20 cellular contexts compared by ENCODE assay signal in genomic region chr11:75491465-75491864, GRCh38. TPM values are rescaled to one million over a fixed set of nuclear protein-coding genes. Genes with fewer than 3 reads are reported as not detected.
A peak's percentile ranks its signal among the peaks of the same experiment; 100 is the strongest.
DNase-seq lines count a peak whose midpoint lies in the region; ATAC-seq and TF ChIP-seq lines count a peak whose summit lies in the region.
"Had no signal": no experiment of that assay in that cellular context is flagged by ENCODE, and none has a peak within 500 bp of the region (broad histone marks: within the 10 kb centered on the region; RNA-seq: fewer than 3 reads in every experiment).

No MANE protein-coding gene starts in this region.

- DNase-seq in activated T-cell treated with anti-CD3 and anti-CD28 coated beads, Interleukin-2, amount 50 U/mL, for 72 hours, result no peak
- DNase-seq in activated T-cell treated with anti-CD3 and anti-CD28 coated beads for 4 hours (no peak), trophoblast cell (no peak), GM10266 (ENCODE audit: extremely low spot score) (no peak), NCI-H2081 (lab: John Stamatoyannopoulos, UW) (no peak), cerebellum (ENCODE audit: low spot score) (no peak)
- no peak for DNase-seq in activated CD8-positive, alpha-beta T cell treated with anti-CD3 and anti-CD28 coated beads, Interleukin-2, amount 10 ng/mL, durations not matched to agents 7 days and 5 days
- DNase-seq: ACHN, DMS79, NCI-H1092, NCI-H1694, NCI-H2171, NCI-H446 treated with DMSO at 0.1 percent for 48 hours, NCI-H748 treated with DMSO at 0.1 percent for 48 hours, SHP77 had no signal

- no peak overlapping the region for H3K9ac ChIP-seq in trophoblast cell (ENCODE audit: low read length)

- no peak overlapping the region for H2BK12ac ChIP-seq in trophoblast cell (ENCODE audit: low read length)

- peaks cover 13% of the 10 kb centered on the region for H3K79me1 ChIP-seq in trophoblast cell (ENCODE audit: low read length)

- no peak overlapping the region for H2BK120ac ChIP-seq in trophoblast cell (ENCODE audit: insufficient read depth, low read length, poor library complexity)

- H3K4me3 ChIP-seq in trophoblast cell (ENCODE audit: low read depth, low read length), result no peak overlapping the region
- H3K4me3 ChIP-seq: GM23338 had no signal

- peak overlapping the region; percentile 26 for H3K27ac ChIP-seq in KOPT-K1 (ENCODE audit: low read depth, low read length, poor library complexity, severe bottlenecking)
- no peak overlapping the region for H3K27ac ChIP-seq in trophoblast cell (ENCODE audit: low read depth, low read length)

- H3K36me3 ChIP-seq in KOPT-K1 (ENCODE audit: insufficient read depth, low read length) (0 out of 2 replicates have a peak, but pooled peaks cover 3% of the 10 kb centered on the region), trophoblast cell (ENCODE audit: control insufficient read depth in 1 of 2, insufficient read depth in 2 of 2, low read length in 2 of 2) (no peaks in the 10 kb centered on the region)

- CTCF ChIA-PET in activated CD8-positive, alpha-beta T cell treated with anti-CD3 and anti-CD28 coated beads, Interleukin-2, amount 10 ng/mL, durations not matched to agents 7 days and 5 days (lab: Charles Lee), result interaction anchor here (1.3 kb wide), 1 partner anchor 40 kb away, joined by 4 read pairs; no protein-coding TSS in a partner anchor

- no peaks in the 10 kb centered on the region for H3K27me3 ChIP-seq in trophoblast cell (ENCODE audit: insufficient read depth, low read length)

- H3K14ac ChIP-seq in trophoblast cell (ENCODE audit: low read length), result no peak overlapping the region

- H3K4me1 Mint-ChIP-seq in activated T-cell treated with anti-CD3 and anti-CD28 coated beads, Interleukin-2, amount 50 U/mL, for 72 hours (ENCODE audit: low read depth), result peaks cover 22% of the 10 kb centered on the region
- H3K4me1 Mint-ChIP-seq in activated CD8-positive, alpha-beta T cell treated with anti-CD3 and anti-CD28 coated beads, Interleukin-2, amount 10 ng/mL, durations not matched to agents 7 days and 5 days (ENCODE audit: low read depth), result peaks cover 28% of the 10 kb centered on the region

- no peak for ATAC-seq in activated T-cell treated with anti-CD3 and anti-CD28 coated beads, Interleukin-2, amount 50 U/mL, for 72 hours (replicated peaks in 1 of 2)
- no peak for ATAC-seq in activated CD8-positive, alpha-beta T cell treated with anti-CD3 and anti-CD28 coated beads, Interleukin-2, amount 10 ng/mL, durations not matched to agents 7 days and 5 days

- H3K9me3 Mint-ChIP-seq in activated T-cell treated with anti-CD3 and anti-CD28 coated beads, Interleukin-2, amount 50 U/mL, for 72 hours, result no peaks in the 10 kb centered on the region
- no peaks in the 10 kb centered on the region for H3K9me3 Mint-ChIP-seq in activated CD8-positive, alpha-beta T cell treated with anti-CD3 and anti-CD28 coated beads, Interleukin-2, amount 10 ng/mL, durations not matched to agents 7 days and 5 days (ENCODE audit: insufficient read depth)
- H3K9me3 Mint-ChIP-seq: CD4-positive, alpha-beta memory T cell; GM23338 had no signal

- POLR2A ChIA-PET in activated CD8-positive, alpha-beta T cell treated with anti-CD3 and anti-CD28 coated beads, Interleukin-2, amount 10 ng/mL, durations not matched to agents 7 days and 5 days (lab: Charles Lee), result interaction anchor here (0.6 to 1.3 kb wide), 2 partner anchors 15 to 16 kb away, joined by 3 to 4 read pairs; no protein-coding TSS in a partner anchor

- H4K91ac ChIP-seq in trophoblast cell (ENCODE audit: low read depth, low read length), result peak overlapping the region; percentile 41

- H2AFZ ChIP-seq in trophoblast cell (ENCODE audit: insufficient read depth, low read length, poor library complexity), result no peak overlapping the region

- peak overlapping the region; percentile 63 for H3K27ac Mint-ChIP-seq in activated T-cell treated with anti-CD3 and anti-CD28 coated beads, Interleukin-2, amount 50 U/mL, for 72 hours
- H3K27ac Mint-ChIP-seq in activated CD8-positive, alpha-beta T cell treated with anti-CD3 and anti-CD28 coated beads, Interleukin-2, amount 10 ng/mL, durations not matched to agents 7 days and 5 days, result peak overlapping the region; percentile 88

- no CpG with 5 or more reads among the region's 2 CpGs for WGBS in trophoblast cell (ENCODE audit: extremely low coverage, insufficient coverage, insufficient read length)

- no peaks in the 10 kb centered on the region for H3K27me3 Mint-ChIP-seq in activated T-cell treated with anti-CD3 and anti-CD28 coated beads, Interleukin-2, amount 50 U/mL, for 72 hours (ENCODE audit: low read depth)
- no peaks in the 10 kb centered on the region for H3K27me3 Mint-ChIP-seq in activated CD8-positive, alpha-beta T cell treated with anti-CD3 and anti-CD28 coated beads, Interleukin-2, amount 10 ng/mL, durations not matched to agents 7 days and 5 days (ENCODE audit: low read depth)
- H3K27me3 Mint-ChIP-seq: CD4-positive, alpha-beta memory T cell had no signal

- TF ChIP-seq CTCF in GM10266 (IDR thresholded peaks at IDR 0.05; ENCODE audit: control insufficient read depth, insufficient read depth, low read depth, missing control alignments), result no peak

- H3K23ac ChIP-seq in trophoblast cell (ENCODE audit: low read length), result no peak overlapping the region

- H3K36me3 Mint-ChIP-seq in activated T-cell treated with anti-CD3 and anti-CD28 coated beads, Interleukin-2, amount 50 U/mL, for 72 hours (ENCODE audit: insufficient read depth in 2 of 2), result no peaks in the 10 kb centered on the region
- H3K36me3 Mint-ChIP-seq in activated CD8-positive, alpha-beta T cell treated with anti-CD3 and anti-CD28 coated beads, Interleukin-2, amount 10 ng/mL, durations not matched to agents 7 days and 5 days (ENCODE audit: low read depth), result no peaks in the 10 kb centered on the region

- no peak overlapping the region for H2BK5ac ChIP-seq in trophoblast cell (ENCODE audit: low read depth, low read length, poor library complexity)

- no peaks in the 10 kb centered on the region for H3K9me3 ChIP-seq in KOPT-K1 (ENCODE audit: insufficient read depth, low read length, poor library complexity, severe bottlenecking)
- no peaks in the 10 kb centered on the region for H3K9me3 ChIP-seq in trophoblast cell (ENCODE audit: insufficient read depth, low read depth, low read length)

- no peak overlapping the region for H3K18ac ChIP-seq in trophoblast cell (ENCODE audit: low read length)

- no peaks in the 10 kb centered on the region for H3K79me2 ChIP-seq in trophoblast cell (ENCODE audit: control insufficient read depth, insufficient read depth, low read length, poor library complexity)

- H4K12ac ChIP-seq in trophoblast cell (ENCODE audit: low read depth, low read length), result no peak overlapping the region

- H3K4me2 ChIP-seq in trophoblast cell (ENCODE audit: low read length), result no peak overlapping the region

- no peak overlapping the region for H4K8ac ChIP-seq in trophoblast cell (ENCODE audit: low read depth, low read length)

- peaks cover 17 to 23% of the 10 kb centered on the region in 2 experiments for H3K4me1 ChIP-seq in trophoblast cell (ENCODE audit: control insufficient read depth in 1 of 2, insufficient read depth in 2 of 2, low read length in 2 of 2)

- no peak overlapping the region for H3K4ac ChIP-seq in trophoblast cell (ENCODE audit: low read depth, low read length)

- no peak overlapping the region for H2AK5ac ChIP-seq in trophoblast cell (ENCODE audit: low read length)

- peak overlapping the region in 1 of 2 donors; percentile 89 for H3K4me3 Mint-ChIP-seq in activated T-cell treated with anti-CD3 and anti-CD28 coated beads, Interleukin-2, amount 50 U/mL, for 72 hours
- H3K4me3 Mint-ChIP-seq in activated CD8-positive, alpha-beta T cell treated with anti-CD3 and anti-CD28 coated beads, Interleukin-2, amount 10 ng/mL, durations not matched to agents 7 days and 5 days, result no peak overlapping the region
- H3K4me3 Mint-ChIP-seq: GM23338 had no signal

RNA-seq across cellular contexts. Expression of gene GDPD5, which starts 34.3 kb away (rescaled TPM):
- total RNA-seq in activated T-cell treated with anti-CD3 and anti-CD28 coated beads, Interleukin-2, amount 50 U/mL, for 72 hours, result 10 to 100 TPM; 16.9 to 29.5 TPM
- total RNA-seq in activated CD8-positive, alpha-beta T cell treated with anti-CD3 and anti-CD28 coated beads, Interleukin-2, amount 10 ng/mL, durations not matched to agents 7 days and 5 days, result 10 to 100 TPM; 23.1 to 26.6 TPM
- polyA plus RNA-seq in trophoblast cell (2013), result 15.7 and 17.4 TPM in 2 replicates
- total RNA-seq in cerebellum, result 30.2 TPM

RNA-seq across cellular contexts. Expression of gene KLHL35, which starts 58.5 kb away (rescaled TPM):
- total RNA-seq in activated T-cell treated with anti-CD3 and anti-CD28 coated beads, Interleukin-2, amount 50 U/mL, for 72 hours, result 1 to 10 TPM in 1 of 2 donors, under 1 TPM in 1; 0.93 to 1.2 TPM
- under 1 TPM; 0.26 to 0.31 TPM for total RNA-seq in activated CD8-positive, alpha-beta T cell treated with anti-CD3 and anti-CD28 coated beads, Interleukin-2, amount 10 ng/mL, durations not matched to agents 7 days and 5 days
- 0.08 and 0.10 TPM in 2 replicates for polyA plus RNA-seq in trophoblast cell (2013)
- 17.0 TPM for total RNA-seq in cerebellum
- total RNA-seq: G401, MCF 10A had no signal
